In genomic region chr2:101512993-101513392, GRCh38 we compare ENCODE assay signal across 9 cellular contexts. TPM values are rescaled to one million over a fixed set of nuclear protein-coding genes. Genes with fewer than 3 reads are reported as not detected.
"Had no signal": no experiment of that assay in that cellular context is flagged by ENCODE, and none has a peak within 500 bp of the region (broad histone marks: within the 10 kb centered on the region; RNA-seq: fewer than 3 reads in every experiment).

No MANE protein-coding gene starts in this region.

- H3K4me3 ChIP-seq: GM12878 had no signal

- DNase-seq: GDM1, GF-D8 had no signal

- ATAC-seq: GM12878 had no signal

- FAIRE-seq: G401.6, GM12878, GM12891, GM12892, GM18507, GM19239 had no signal

RNA-seq across cellular contexts. Expression of gene RFX8, which starts 38.1 kb away (rescaled TPM):
- total RNA-seq: G401, GM12878 had no signal
